In the genomic region with DNA sequence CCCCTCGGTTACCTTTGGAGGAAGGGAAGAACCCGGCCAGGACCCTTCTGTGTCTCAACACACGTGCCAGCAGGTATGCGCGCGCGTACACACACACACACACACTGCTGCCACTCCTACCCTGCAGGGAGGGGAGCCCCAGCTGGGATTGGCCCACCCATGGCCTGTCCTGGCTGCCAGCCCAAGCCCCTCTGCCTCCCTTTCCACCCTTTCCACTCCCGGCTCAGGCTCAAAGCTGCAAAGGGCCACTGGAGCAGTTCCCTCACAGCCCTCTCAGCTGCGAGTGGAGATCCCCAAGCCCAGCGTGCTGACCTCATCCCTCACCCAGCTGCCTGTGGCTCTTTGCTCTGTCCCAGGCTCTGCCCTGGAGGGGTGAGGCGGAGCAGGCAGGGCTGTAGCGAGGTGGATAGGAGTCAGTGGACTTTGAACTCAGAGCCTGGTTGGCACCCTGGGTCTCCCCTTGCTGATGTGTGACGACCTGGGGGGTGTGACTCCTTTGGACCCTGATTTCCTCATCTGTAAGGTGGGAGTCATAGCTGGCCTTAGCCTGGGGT, we compare ENCODE assay signal across 16 cellular contexts. TPM values are rescaled to one million over a fixed set of nuclear protein-coding genes. Genes with fewer than 3 reads are reported as not detected.
DNase-seq lines count a peak whose midpoint lies in the region; ATAC-seq and TF ChIP-seq lines count a peak whose summit lies in the region.
"Had no signal": no experiment of that assay in that cellular context is flagged by ENCODE, and none has a peak within 500 bp of the region (broad histone marks: within the 10 kb centered on the region; RNA-seq: fewer than 3 reads in every experiment).

No MANE protein-coding gene starts in this region.

- H2AFZ ChIP-seq in hepatocyte: no peak overlapping the region

- no peaks in the 10 kb centered on the region for H3K36me3 Mint-ChIP-seq in stimulated activated effector memory CD8-positive, alpha-beta T cell treated with anti-CD3 and anti-CD28 coated beads, Interleukin-12 subunit alpha, Interleukin-12 subunit beta, amount 100 ng/mL, for 72 hours
- H3K36me3 Mint-ChIP-seq: brain; memory B cell; stimulated activated naive B cell treated with anti-CD40 and anti-IgM and Interleukin-4, amounts not matched to agents 10 μg/mL and 1 μg/mL and 100 μg/mL, for 72 hours had no signal

- H3K27me3 ChIP-seq in hepatocyte: no peaks in the 10 kb centered on the region

- H3K79me2 ChIP-seq in hepatocyte: no peaks in the 10 kb centered on the region

- no peak overlapping the region for H3K27ac ChIP-seq in hepatocyte

- no peak for TF ChIP-seq CTCF in hepatocyte (IDR thresholded peaks at IDR 0.05; ENCODE audit: poor library complexity)

- no peaks in the 10 kb centered on the region for H3K9me2 ChIP-seq in hepatocyte (replicated peaks; ENCODE audit: insufficient read depth)

- no peak overlapping the region for H3K4me3 ChIP-seq in hepatocyte

- DNase-seq in NCI-H345 (lab: John Stamatoyannopoulos, UW): peak; percentile 75
- no peak for DNase-seq in NCI-H345 treated with DMSO at 0.1 percent for 48 hours (lab: John Stamatoyannopoulos, UW; ENCODE audit: unreplicated experiment)
- peak; percentile 36 for DNase-seq in NCI-H2171 (lab: John Stamatoyannopoulos, UW)
- DNase-seq in hepatocyte (ENCODE audit: low spot score): peak; percentile 66
- DNase-seq in stimulated activated effector memory CD8-positive, alpha-beta T cell treated with anti-CD3 and anti-CD28 coated beads, Interleukin-12 subunit alpha, Interleukin-12 subunit beta, amount 100 ng/mL, for 72 hours (ENCODE audit: low spot score in 2 of 2): no peak
- DNase-seq in NCI-H748 treated with DMSO at 0.1 percent for 48 hours (lab: John Stamatoyannopoulos, UW): no peak
- no peak for DNase-seq in NCI-H2196 treated with DMSO at 0.1 percent for 48 hours (lab: John Stamatoyannopoulos, UW; ENCODE audit: unreplicated experiment)
- DNase-seq: effector memory CD8-positive, alpha-beta T cell; NCI-H146; stimulated activated naive B cell treated with anti-CD40 and anti-IgM and Interleukin-4, amounts not matched to agents 10 μg/mL and 1 μg/mL and 100 μg/mL, for 72 hours had no signal

- H3K4me1 Mint-ChIP-seq in stimulated activated effector memory CD8-positive, alpha-beta T cell treated with anti-CD3 and anti-CD28 coated beads, Interleukin-12 subunit alpha, Interleukin-12 subunit beta, amount 100 ng/mL, for 72 hours: no peaks in the 10 kb centered on the region
- H3K4me1 Mint-ChIP-seq: memory B cell; stimulated activated naive B cell treated with anti-CD40 and anti-IgM and Interleukin-4, amounts not matched to agents 10 μg/mL and 1 μg/mL and 100 μg/mL, for 72 hours had no signal

- no peak overlapping the region for H3K4me3 Mint-ChIP-seq in stimulated activated effector memory CD8-positive, alpha-beta T cell treated with anti-CD3 and anti-CD28 coated beads, Interleukin-12 subunit alpha, Interleukin-12 subunit beta, amount 100 ng/mL, for 72 hours
- H3K4me3 Mint-ChIP-seq: brain; effector memory CD8-positive, alpha-beta T cell; memory B cell; neural crest cell; stimulated activated naive B cell treated with anti-CD40 and anti-IgM and Interleukin-4, amounts not matched to agents 10 μg/mL and 1 μg/mL and 100 μg/mL, for 72 hours had no signal

- H3K9me3 Mint-ChIP-seq in stimulated activated effector memory CD8-positive, alpha-beta T cell treated with anti-CD3 and anti-CD28 coated beads, Interleukin-12 subunit alpha, Interleukin-12 subunit beta, amount 100 ng/mL, for 72 hours: no peaks in the 10 kb centered on the region
- H3K9me3 Mint-ChIP-seq: effector memory CD8-positive, alpha-beta T cell; memory B cell; neural crest cell had no signal

- H3K4me2 ChIP-seq in hepatocyte: no peak overlapping the region

- H3K9me3 ChIP-seq in hepatocyte (ENCODE audit: low read depth): no peaks in the 10 kb centered on the region

- H3K27ac Mint-ChIP-seq in stimulated activated effector memory CD8-positive, alpha-beta T cell treated with anti-CD3 and anti-CD28 coated beads, Interleukin-12 subunit alpha, Interleukin-12 subunit beta, amount 100 ng/mL, for 72 hours: peak overlapping the region; percentile 11
- H3K27ac Mint-ChIP-seq: effector memory CD8-positive, alpha-beta T cell; memory B cell; stimulated activated naive B cell treated with anti-CD40 and anti-IgM and Interleukin-4, amounts not matched to agents 10 μg/mL and 1 μg/mL and 100 μg/mL, for 72 hours had no signal

- H3K4me1 ChIP-seq in hepatocyte (ENCODE audit: insufficient read depth): no peaks in the 10 kb centered on the region

- H4K20me1 ChIP-seq in hepatocyte (ENCODE audit: insufficient read depth, poor library complexity, severe bottlenecking): no peaks in the 10 kb centered on the region

- H3K36me3 ChIP-seq in hepatocyte (replicated peaks; ENCODE audit: insufficient read depth, low read depth): no peaks in the 10 kb centered on the region

- no peak for ATAC-seq in stimulated activated effector memory CD8-positive, alpha-beta T cell treated with anti-CD3 and anti-CD28 coated beads, Interleukin-12 subunit alpha, Interleukin-12 subunit beta, amount 100 ng/mL, for 72 hours
- no peak for ATAC-seq in HG03457 (IDR thresholded peaks at IDR 0.05; ENCODE audit: unreplicated experiment)
- ATAC-seq: effector memory CD8-positive, alpha-beta T cell; HCT116; stimulated activated naive B cell treated with anti-CD40 and anti-IgM and Interleukin-4, amounts not matched to agents 10 μg/mL and 1 μg/mL and 100 μg/mL, for 72 hours had no signal

- WGBS in hepatocyte (ENCODE audit: low lambda C conversion rate, missing lambda C conversion rate): 67% methylated on average over 13 of the region's 13 CpGs

RNA-seq across cellular contexts. Expression of gene KIF19, which starts 14.5 kb away (rescaled TPM):
- 0.20 and 0.80 TPM in 2 replicates for total RNA-seq in hepatocyte
- 0.18 and 0.46 TPM in 2 replicates for polyA plus RNA-seq in hepatocyte
- total RNA-seq: fibroblast of villous mesenchyme had no signal

RNA-seq across cellular contexts. Expression of gene BTBD17, which starts 21.1 kb away (rescaled TPM):
- 1.3 TPM in 1 of 2 replicates, not detected in the other for total RNA-seq in hepatocyte
- polyA plus RNA-seq in hepatocyte: 0.39 TPM in 1 of 2 replicates, not detected in the other
- total RNA-seq: fibroblast of villous mesenchyme had no signal

RNA-seq across cellular contexts. Expression of gene GPR142, which starts 26.8 kb away (rescaled TPM):
- not detected in 2 replicates for total RNA-seq in hepatocyte
- not detected in 2 replicates for polyA plus RNA-seq in hepatocyte
- total RNA-seq: fibroblast of villous mesenchyme had no signal

Comparison
In these comparisons a context has a peak if more than half of its experiments do, and no peak if none do; other contexts are left out.
1. DNase-seq: peak in NCI-H345 (single experiment), NCI-H2171 (single experiment) and hepatocyte (single experiment); none in NCI-H345 treated with DMSO at 0.1 percent for 48 hours (single experiment), stimulated activated effector memory CD8-positive, alpha-beta T cell treated with anti-CD3 and anti-CD28 coated beads, Interleukin-12 subunit alpha, Interleukin-12 subunit beta, amount 100 ng/mL, for 72 hours (0 of 2), NCI-H748 treated with DMSO at 0.1 percent for 48 hours (single experiment) and NCI-H2196 treated with DMSO at 0.1 percent for 48 hours (single experiment).